ENCODE assay signal across 17 cellular contexts in genomic region chr12:60209933-60210332, GRCh38.
A peak's percentile ranks its signal among the peaks of the same experiment; 100 is the strongest.
DNase-seq lines count a peak whose midpoint lies in the region; ATAC-seq and TF ChIP-seq lines count a peak whose summit lies in the region.
"Had no signal": no experiment of that assay in that cellular context is flagged by ENCODE, and none has a peak within 500 bp of the region (broad histone marks: within the 10 kb centered on the region; RNA-seq: fewer than 3 reads in every experiment).

No MANE protein-coding gene starts in this region.

- H2AFZ ChIP-seq in GM23338 (no peak overlapping the region), MM.1S (ENCODE audit: low read length) (peak overlapping the region; percentile 57; the same call in 1 of the 2 replicates), neural progenitor cell (replicated peaks) (peak overlapping the region; percentile 10)

- ATAC-seq in GM23338, result no peak
- ATAC-seq in activated CD8-positive, alpha-beta T cell treated with anti-CD3 and anti-CD28 coated beads for 36 hours, result no peak
- ATAC-seq: GM12878, Right ventricle myocardium inferior had no signal

- no peak overlapping the region for H3K4me2 ChIP-seq in GM23338
- H3K4me2 ChIP-seq in MM.1S (ENCODE audit: low read depth, low read length), result peak overlapping the region; percentile 81
- H3K4me2 ChIP-seq in neural progenitor cell, result no peak overlapping the region

- H3F3A ChIP-seq in GM23338 (replicated peaks; ENCODE audit: low read depth), result no peaks in the 10 kb centered on the region
- H3F3A ChIP-seq in MM.1S (ENCODE audit: insufficient read depth, low read length), result peaks cover 7% of the 10 kb centered on the region; the same call in 1 of the 2 replicates
- H3F3A ChIP-seq in neural progenitor cell (ENCODE audit: low read depth), result no peaks in the 10 kb centered on the region

- H4K20me1 ChIP-seq in GM23338 (replicated peaks; ENCODE audit: insufficient read depth) (no peaks in the 10 kb centered on the region), MM.1S (ENCODE audit: insufficient read depth, low read length) (no peaks in the 10 kb centered on the region), neural progenitor cell (ENCODE audit: low read depth) (no peaks in the 10 kb centered on the region)

- H3K4me3 Mint-ChIP-seq in GM23338 (no peak overlapping the region), neural progenitor cell (no peak overlapping the region)
- H3K4me3 Mint-ChIP-seq in activated CD8-positive, alpha-beta T cell treated with anti-CD3 and anti-CD28 coated beads for 36 hours, result no peak overlapping the region
- H3K4me3 Mint-ChIP-seq: H9; T-helper 2 cell treated with Interferon-gamma antibody and Interleukin-4, amounts not matched to agents 5 μg/mL and 100 μg/mL, for 36 hours had no signal

- H3K79me2 ChIP-seq in GM23338 (replicated peaks; ENCODE audit: insufficient read depth), result no peaks in the 10 kb centered on the region
- H3K79me2 ChIP-seq in MM.1S (ENCODE audit: low read length), result no peaks in the 10 kb centered on the region
- no peaks in the 10 kb centered on the region for H3K79me2 ChIP-seq in neural progenitor cell (ENCODE audit: low read depth)

- H3K9me2 ChIP-seq in GM23338 (ENCODE audit: insufficient read depth), result no peaks in the 10 kb centered on the region
- H3K9me2 ChIP-seq in MM.1S (replicated peaks; ENCODE audit: insufficient read depth, low read length), result no peaks in the 10 kb centered on the region

- no peak for TF ChIP-seq CTCF in GM23338 (conservative IDR thresholded peaks at IDR 0.05; ENCODE audit: low read depth in 2 of 2)
- no peak for TF ChIP-seq CTCF in MM.1S (IDR thresholded peaks at IDR 0.05; ENCODE audit: low read length)
- no peak for TF ChIP-seq CTCF in RWPE1 (conservative IDR thresholded peaks at IDR 0.05; ENCODE audit: low read depth)
- TF ChIP-seq CTCF in neural progenitor cell (IDR thresholded peaks at IDR 0.05), result no peak
- no peak for TF ChIP-seq CTCF in activated CD8-positive, alpha-beta T cell treated with anti-CD3 and anti-CD28 coated beads for 36 hours (IDR thresholded peaks at IDR 0.05)

- H3K27me3 Mint-ChIP-seq in GM23338 (ENCODE audit: insufficient read depth, low read depth, poor library complexity) (no peaks in the 10 kb centered on the region), neural progenitor cell (ENCODE audit: insufficient read depth, low read depth) (peaks cover 5% of the 10 kb centered on the region)
- H3K27me3 Mint-ChIP-seq in activated CD8-positive, alpha-beta T cell treated with anti-CD3 and anti-CD28 coated beads for 36 hours, result no peaks in the 10 kb centered on the region

- H3K27me3 ChIP-seq in GM23338 (ENCODE audit: insufficient read depth), result no peaks in the 10 kb centered on the region
- H3K27me3 ChIP-seq in MM.1S (replicated peaks; ENCODE audit: insufficient read depth, low read length), result no peaks in the 10 kb centered on the region
- no peaks in the 10 kb centered on the region for H3K27me3 ChIP-seq in neural progenitor cell

- no peaks in the 10 kb centered on the region for H3K4me1 ChIP-seq in GM23338 (ENCODE audit: insufficient read depth)
- H3K4me1 ChIP-seq in MM.1S (ENCODE audit: low read length), result peaks cover 17% of the 10 kb centered on the region
- no peaks in the 10 kb centered on the region for H3K4me1 ChIP-seq in neural progenitor cell

- DNase-seq in GM23338 (ENCODE audit: low spot score) (no peak), MM.1S (peak; percentile 66), RWPE1 (ENCODE audit: low spot score) (peak; percentile 6), neural progenitor cell (ENCODE audit: low spot score) (no peak), DMS 273 treated with DMSO at 0.1 percent for 48 hours (lab: John Stamatoyannopoulos, UW) (no peak), AG20443 (ENCODE audit: low spot score) (no peak)
- no peak for DNase-seq in activated CD8-positive, alpha-beta T cell treated with anti-CD3 and anti-CD28 coated beads for 36 hours
- DNase-seq: C1 segment of cervical spinal cord, DMS79, H9, IMR-90, NCI-H1092, NCI-H2171, NCI-H446 treated with DMSO at 0.1 percent for 48 hours had no signal

- H3K27ac Mint-ChIP-seq in GM23338 (peak overlapping the region; percentile 6; the same call in 1 of the 2 replicates), neural progenitor cell (no peak overlapping the region)
- no peak overlapping the region for H3K27ac Mint-ChIP-seq in activated CD8-positive, alpha-beta T cell treated with anti-CD3 and anti-CD28 coated beads for 36 hours
- H3K27ac Mint-ChIP-seq: H9; T-helper 2 cell treated with Interferon-gamma antibody and Interleukin-4, amounts not matched to agents 5 μg/mL and 100 μg/mL, for 36 hours had no signal

- H3K9ac ChIP-seq in MM.1S (ENCODE audit: low read length) (0 out of 2 replicates have a peak overlapping the region, but pooled peaks have one; percentile 10), neural progenitor cell (no peak overlapping the region)

- H3K4me3 ChIP-seq in GM23338 (no peak overlapping the region), MM.1S (ENCODE audit: low read length) (peak overlapping the region; percentile 44), neural progenitor cell (no peak overlapping the region)
- H3K4me3 ChIP-seq: GM12878 had no signal

- H3K36me3 ChIP-seq in GM23338 (ENCODE audit: insufficient read depth) (no peaks in the 10 kb centered on the region), MM.1S (replicated peaks; ENCODE audit: insufficient read depth, low read length) (no peaks in the 10 kb centered on the region), neural progenitor cell (no peaks in the 10 kb centered on the region)

- H3K4me1 Mint-ChIP-seq in GM23338 (peaks cover 12% of the 10 kb centered on the region; the same call in 2 of the 3 replicates), neural progenitor cell (peaks cover 3% of the 10 kb centered on the region)
- no peaks in the 10 kb centered on the region for H3K4me1 Mint-ChIP-seq in activated CD8-positive, alpha-beta T cell treated with anti-CD3 and anti-CD28 coated beads for 36 hours (ENCODE audit: low read depth)

- H3K9me3 Mint-ChIP-seq in GM23338, result peaks cover 31% of the 10 kb centered on the region
- H3K9me3 Mint-ChIP-seq in neural progenitor cell, result peaks cover 6% of the 10 kb centered on the region
- peaks cover 4% of the 10 kb centered on the region for H3K9me3 Mint-ChIP-seq in activated CD8-positive, alpha-beta T cell treated with anti-CD3 and anti-CD28 coated beads for 36 hours

- H3K36me3 Mint-ChIP-seq in GM23338 (ENCODE audit: low read depth) (peaks cover 33% of the 10 kb centered on the region), neural progenitor cell (no peaks in the 10 kb centered on the region)
- H3K36me3 Mint-ChIP-seq in activated CD8-positive, alpha-beta T cell treated with anti-CD3 and anti-CD28 coated beads for 36 hours (ENCODE audit: low read depth), result no peaks in the 10 kb centered on the region

- CTCF ChIA-PET in RWPE1 (lab: Yijun Ruan, JAX), result no interaction called here
- CTCF ChIA-PET in activated CD8-positive, alpha-beta T cell treated with anti-CD3 and anti-CD28 coated beads for 36 hours (lab: Charles Lee), result no interaction called here

- intact Hi-C loops in activated CD8-positive, alpha-beta T cell treated with anti-CD3 and anti-CD28 coated beads for 36 hours (cut with micrococcal nuclease), result no loop called here

- H3K27ac ChIP-seq in GM23338 (ENCODE audit: low read depth), result no peak overlapping the region
- H3K27ac ChIP-seq in MM.1S (ENCODE audit: low read length), result no peak overlapping the region; the same call in 1 of the 2 replicates
- H3K27ac ChIP-seq in RWPE1, result no peak overlapping the region
- no peak overlapping the region for H3K27ac ChIP-seq in neural progenitor cell

- POLR2A ChIA-PET in RWPE1 (lab: Yijun Ruan, JAX; ENCODE audit: low non-redundant PET), result no interaction called here
- POLR2A ChIA-PET in activated CD8-positive, alpha-beta T cell treated with anti-CD3 and anti-CD28 coated beads for 36 hours (lab: Charles Lee), result no interaction called here

- H3K9me3 ChIP-seq in MM.1S (replicated peaks; ENCODE audit: insufficient read depth, low read length) (no peaks in the 10 kb centered on the region), neural progenitor cell (ENCODE audit: low read depth) (no peaks in the 10 kb centered on the region)

TF ChIP-seq in GM23338, 12 proteins besides CTCF, POLR2A, EP300 and RAD21 (continues in another document):
- no peak for TF ChIP-seq ZNF114 (CRISPR knock-in tag; IDR thresholded peaks at IDR 0.05)
- no peak for TF ChIP-seq EZH2phosphoT487 (IDR thresholded peaks at IDR 0.05; ENCODE audit: unreplicated experiment)
- no peak for TF ChIP-seq JUNB (IDR thresholded peaks at IDR 0.05; ENCODE audit: unreplicated experiment)
- TF ChIP-seq CREB1 (CRISPR knock-in tag; IDR thresholded peaks at IDR 0.05; ENCODE audit: low read depth), result no peak
- no peak for TF ChIP-seq ETS1 (IDR thresholded peaks at IDR 0.05)
- no peak for TF ChIP-seq NANOG (IDR thresholded peaks at IDR 0.05; ENCODE audit: borderline replicate concordance)

Comparison
In these comparisons a context has a peak if more than half of its experiments do, and no peak if none do; other contexts are left out.
1. DNase-seq: peak in MM.1S (single experiment) and RWPE1 (single experiment); none in GM23338 (single experiment), neural progenitor cell (single experiment), DMS 273 treated with DMSO at 0.1 percent for 48 hours (single experiment), AG20443 (single experiment) and activated CD8-positive, alpha-beta T cell treated with anti-CD3 and anti-CD28 coated beads for 36 hours (single experiment).